13 cellular contexts compared by ENCODE assay signal in genomic region chr4:89222171-89222570, GRCh38.
A peak's percentile ranks its signal among the peaks of the same experiment; 100 is the strongest.
DNase-seq lines count a peak whose midpoint lies in the region; ATAC-seq, FAIRE-seq and TF ChIP-seq lines count a peak whose summit lies in the region.
"Had no signal": no experiment of that assay in that cellular context is flagged by ENCODE, and none has a peak within 500 bp of the region (broad histone marks: within the 10 kb centered on the region; RNA-seq: fewer than 3 reads in every experiment).

No MANE protein-coding gene starts in this region.

- H3K9ac ChIP-seq in SK-N-MC (ENCODE audit: insufficient read length): no peak overlapping the region

- WGBS in sigmoid colon, 2 donors: 19 to 45% methylated on average over 2 of the region's 2 CpGs

- intact Hi-C loops in sigmoid colon (cut with DNase I): no loop called here

- no peaks in the 10 kb centered on the region for H3K4me1 ChIP-seq in sigmoid colon
- H3K4me1 ChIP-seq: psoas muscle, testis had no signal

- H3K27ac ChIP-seq in SK-N-MC (0 out of 2 replicates have a peak overlapping the region, but pooled peaks have one; percentile 12), sigmoid colon (no peak overlapping the region)
- H3K27ac ChIP-seq: psoas muscle, testis had no signal

- H3K36me3 Mint-ChIP-seq in activated CD8-positive, alpha-beta memory T cell treated with anti-CD3 and anti-CD28 coated beads, Interleukin-2, amount 10 ng/mL, durations not matched to agents 7 days and 5 days: no peaks in the 10 kb centered on the region
- H3K36me3 Mint-ChIP-seq: mesothelial cell of epicardium had no signal

- no peak overlapping the region for H3K4me3 Mint-ChIP-seq in activated CD8-positive, alpha-beta memory T cell treated with anti-CD3 and anti-CD28 coated beads, Interleukin-2, amount 10 ng/mL, durations not matched to agents 7 days and 5 days
- H3K4me3 Mint-ChIP-seq: mesothelial cell of epicardium had no signal

- ATAC-seq in activated CD8-positive, alpha-beta memory T cell treated with anti-CD3 and anti-CD28 coated beads, Interleukin-2, amount 10 ng/mL, durations not matched to agents 7 days and 5 days: peak; percentile 78
- peak; percentile 46 for ATAC-seq in HG02870 (IDR thresholded peaks at IDR 0.05; ENCODE audit: unreplicated experiment)
- ATAC-seq: psoas muscle had no signal

- no peak overlapping the region for H3K27ac Mint-ChIP-seq in activated CD8-positive, alpha-beta memory T cell treated with anti-CD3 and anti-CD28 coated beads, Interleukin-2, amount 10 ng/mL, durations not matched to agents 7 days and 5 days
- H3K27ac Mint-ChIP-seq: mesothelial cell of epicardium had no signal

- DNase-seq in activated CD8-positive, alpha-beta memory T cell treated with anti-CD3 and anti-CD28 coated beads, Interleukin-2, amount 10 ng/mL, durations not matched to agents 7 days and 5 days: peak; percentile 53
- no peak for DNase-seq in activated CD8-positive, alpha-beta memory T cell treated with anti-CD3 and anti-CD28 coated beads for 24 hours
- DNase-seq in SK-N-MC (ENCODE audit: low read depth, low spot score) (no peak), renal cortical epithelial cell (ENCODE audit: low read depth) (peak; percentile 30), sigmoid colon (no peak), GM12892 (ENCODE audit: insufficient read length) (no peak), NCI-H345 (lab: John Stamatoyannopoulos, UW) (no peak)
- DNase-seq: NCI-H1105, psoas muscle, testis had no signal

- no peak for TF ChIP-seq CTCF in sigmoid colon (IDR thresholded peaks at IDR 0.05)

- no peak for TF ChIP-seq POLR2A in sigmoid colon (IDR thresholded peaks at IDR 0.05)
- no peak for TF ChIP-seq POLR2A in GM12892 (IDR thresholded peaks at IDR 0.05; ENCODE audit: low read depth, low read length)

- no peaks in the 10 kb centered on the region for H3K27me3 ChIP-seq in sigmoid colon
- H3K27me3 ChIP-seq: testis had no signal

- CTCF ChIA-PET in activated CD8-positive, alpha-beta memory T cell treated with anti-CD3 and anti-CD28 coated beads, Interleukin-2, amount 10 ng/mL, durations not matched to agents 7 days and 5 days (lab: Charles Lee): no interaction called here

- no peaks in the 10 kb centered on the region for H3K9me3 Mint-ChIP-seq in activated CD8-positive, alpha-beta memory T cell treated with anti-CD3 and anti-CD28 coated beads, Interleukin-2, amount 10 ng/mL, durations not matched to agents 7 days and 5 days (ENCODE audit: low read depth)

- H3K36me3 ChIP-seq in SK-N-MC (ENCODE audit: insufficient read depth, low read length) (no peaks in the 10 kb centered on the region), sigmoid colon (no peaks in the 10 kb centered on the region)
- H3K36me3 ChIP-seq: HAP-1 had no signal

- peaks cover 14% of the 10 kb centered on the region for H3K4me1 Mint-ChIP-seq in activated CD8-positive, alpha-beta memory T cell treated with anti-CD3 and anti-CD28 coated beads, Interleukin-2, amount 10 ng/mL, durations not matched to agents 7 days and 5 days

- no peak for FAIRE-seq in GM12892 (lab: Jason Lieb, UNC)

- H3K4me3 ChIP-seq in SK-N-MC (no peak overlapping the region), sigmoid colon (no peak overlapping the region)
- H3K4me3 ChIP-seq: HAP-1, psoas muscle, testis had no signal

- peaks cover 5% of the 10 kb centered on the region for H3K27me3 Mint-ChIP-seq in activated CD8-positive, alpha-beta memory T cell treated with anti-CD3 and anti-CD28 coated beads, Interleukin-2, amount 10 ng/mL, durations not matched to agents 7 days and 5 days

- H3K9me3 ChIP-seq in SK-N-MC (ENCODE audit: low read depth, low read length) (no peaks in the 10 kb centered on the region), sigmoid colon (no peaks in the 10 kb centered on the region)
- H3K9me3 ChIP-seq: HAP-1, psoas muscle, testis had no signal

- no peak for TF ChIP-seq EP300 in sigmoid colon (IDR thresholded peaks at IDR 0.05)

Comparison
In these comparisons a context has a peak if more than half of its experiments do, and no peak if none do; other contexts are left out.
1. DNase-seq: peak in activated CD8-positive, alpha-beta memory T cell treated with anti-CD3 and anti-CD28 coated beads, Interleukin-2, amount 10 ng/mL, durations not matched to agents 7 days and 5 days (single experiment) and renal cortical epithelial cell (single experiment); none in activated CD8-positive, alpha-beta memory T cell treated with anti-CD3 and anti-CD28 coated beads for 24 hours (single experiment), SK-N-MC (single experiment), sigmoid colon (single experiment), GM12892 (single experiment) and NCI-H345 (single experiment).